ENCODE assay signal across 23 cellular contexts in genomic region chr10:86083664-86084175, GRCh38.
DNase-seq lines count a peak whose midpoint lies in the region; ATAC-seq and TF ChIP-seq lines count a peak whose summit lies in the region.
"Had no signal": no experiment of that assay in that cellular context is flagged by ENCODE, and none has a peak within 500 bp of the region (broad histone marks: within the 10 kb centered on the region; RNA-seq: fewer than 3 reads in every experiment).

No MANE protein-coding gene starts in this region.

- H3K36me3 ChIP-seq in osteoblast (ENCODE audit: insufficient read depth, low read length) (no peaks in the 10 kb centered on the region), upper lobe of right lung (no peaks in the 10 kb centered on the region)
- H3K36me3 ChIP-seq: MG63 had no signal

- H3K27me3 ChIP-seq in osteoblast (ENCODE audit: insufficient read depth, low read length) (no peaks in the 10 kb centered on the region), upper lobe of right lung (no peaks in the 10 kb centered on the region)
- H3K27me3 ChIP-seq: BE2C had no signal

- H3K4me3 ChIP-seq in coronary artery (no peak overlapping the region), osteoblast (ENCODE audit: insufficient read depth, low read length) (no peak overlapping the region), upper lobe of right lung (no peak overlapping the region)
- H3K4me3 ChIP-seq: GM23248, MG63 had no signal

- no peaks in the 10 kb centered on the region for H3K4me1 ChIP-seq in osteoblast (ENCODE audit: insufficient read depth, low read length)
- no peaks in the 10 kb centered on the region for H3K4me1 ChIP-seq in upper lobe of right lung

- H4K20me1 ChIP-seq in osteoblast (ENCODE audit: insufficient read depth, low read length), result no peaks in the 10 kb centered on the region

- H3K27me3 Mint-ChIP-seq in activated CD8-positive, alpha-beta memory T cell treated with anti-CD3 and anti-CD28 coated beads, Interleukin-2, amount 10 ng/mL, durations not matched to agents 7 days and 5 days, result peaks cover 12% of the 10 kb centered on the region
- peaks cover 74% of the 10 kb centered on the region for H3K27me3 Mint-ChIP-seq in stimulated activated naive CD8-positive, alpha-beta T cell treated with anti-CD3 and anti-CD28 coated beads, Interleukin-15, amount 100 ng/mL, for 72 hours

- no peaks in the 10 kb centered on the region for H3K4me1 Mint-ChIP-seq in activated CD8-positive, alpha-beta memory T cell treated with anti-CD3 and anti-CD28 coated beads, Interleukin-2, amount 10 ng/mL, durations not matched to agents 7 days and 5 days
- H3K4me1 Mint-ChIP-seq in stimulated activated naive CD8-positive, alpha-beta T cell treated with anti-CD3 and anti-CD28 coated beads, Interleukin-15, amount 100 ng/mL, for 72 hours, result no peaks in the 10 kb centered on the region
- H3K4me1 Mint-ChIP-seq: CD4-positive, CD25-positive, alpha-beta regulatory T cell had no signal

- H3K79me2 ChIP-seq in osteoblast (ENCODE audit: insufficient read depth, low read length), result no peaks in the 10 kb centered on the region

- CTCF ChIA-PET in activated CD8-positive, alpha-beta memory T cell treated with anti-CD3 and anti-CD28 coated beads, Interleukin-2, amount 10 ng/mL, durations not matched to agents 7 days and 5 days (lab: Charles Lee), result no interaction called here

- H3K4me2 ChIP-seq in osteoblast (ENCODE audit: insufficient read depth, low read length), result no peak overlapping the region

- H3K27ac Mint-ChIP-seq in activated CD8-positive, alpha-beta memory T cell treated with anti-CD3 and anti-CD28 coated beads, Interleukin-2, amount 10 ng/mL, durations not matched to agents 7 days and 5 days, result no peak overlapping the region
- H3K27ac Mint-ChIP-seq in stimulated activated naive CD8-positive, alpha-beta T cell treated with anti-CD3 and anti-CD28 coated beads, Interleukin-15, amount 100 ng/mL, for 72 hours, result no peak overlapping the region
- H3K27ac Mint-ChIP-seq: CD4-positive, CD25-positive, alpha-beta regulatory T cell had no signal

- TF ChIP-seq CTCF in coronary artery (IDR thresholded peaks at IDR 0.05) (no peak), osteoblast (IDR thresholded peaks at IDR 0.05; ENCODE audit: extremely low read depth, low read depth, low read length) (no peak), upper lobe of right lung (IDR thresholded peaks at IDR 0.05) (no peak)

- H2AFZ ChIP-seq in osteoblast (ENCODE audit: low read length), result no peak overlapping the region
- H2AFZ ChIP-seq: GM23248 had no signal

- ATAC-seq in activated CD8-positive, alpha-beta memory T cell treated with anti-CD3 and anti-CD28 coated beads, Interleukin-2, amount 10 ng/mL, durations not matched to agents 7 days and 5 days, result no peak
- ATAC-seq in upper lobe of right lung, result no peak
- no peak for ATAC-seq in GM18858 (IDR thresholded peaks at IDR 0.05; ENCODE audit: unreplicated experiment)
- no peak for ATAC-seq in stimulated activated naive CD8-positive, alpha-beta T cell treated with anti-CD3 and anti-CD28 coated beads, Interleukin-15, amount 100 ng/mL, for 72 hours

- peak; percentile 33 for DNase-seq in activated CD8-positive, alpha-beta memory T cell treated with anti-CD3 and anti-CD28 coated beads, Interleukin-2, amount 10 ng/mL, durations not matched to agents 7 days and 5 days
- no peak for DNase-seq in activated CD8-positive, alpha-beta memory T cell treated with anti-CD3 and anti-CD28 coated beads, Interleukin-2, amount 50 U/mL, for 4 hours
- peak; percentile 63 for DNase-seq in coronary artery (ENCODE audit: low spot score)
- DNase-seq in osteoblast (ENCODE audit: insufficient read length, low spot score, missing footprints), result peak; percentile 55
- peak; percentile 29 for DNase-seq in upper lobe of right lung
- DNase-seq in stimulated activated naive CD8-positive, alpha-beta T cell treated with anti-CD3 and anti-CD28 coated beads, Interleukin-15, amount 100 ng/mL, for 72 hours, result no peak
- DNase-seq in COLO829 (ENCODE audit: low spot score), result no peak
- DNase-seq: 8988T; ACHN; BE2C; CD4-positive, CD25-positive, alpha-beta regulatory T cell; COR-L47; DMS53; GM23248; HCEC 1CT; KG1; MG63; NCI-H2029 treated with DMSO at 0.1 percent for 48 hours; NCI-H446 treated with DMSO at 0.1 percent for 48 hours; NCI-H526 treated with DMSO at 0.1 percent for 48 hours; RPMI8226; SHP77 had no signal

- H3K9me3 ChIP-seq in osteoblast (ENCODE audit: low read depth, low read length) (no peaks in the 10 kb centered on the region), upper lobe of right lung (no peaks in the 10 kb centered on the region)
- H3K9me3 ChIP-seq: BE2C, MG63 had no signal

- no peaks in the 10 kb centered on the region for H3K9me3 Mint-ChIP-seq in activated CD8-positive, alpha-beta memory T cell treated with anti-CD3 and anti-CD28 coated beads, Interleukin-2, amount 10 ng/mL, durations not matched to agents 7 days and 5 days (ENCODE audit: low read depth)
- H3K9me3 Mint-ChIP-seq in stimulated activated naive CD8-positive, alpha-beta T cell treated with anti-CD3 and anti-CD28 coated beads, Interleukin-15, amount 100 ng/mL, for 72 hours, result no peaks in the 10 kb centered on the region
- H3K9me3 Mint-ChIP-seq: CD4-positive, CD25-positive, alpha-beta regulatory T cell had no signal

- H3K4me3 Mint-ChIP-seq in activated CD8-positive, alpha-beta memory T cell treated with anti-CD3 and anti-CD28 coated beads, Interleukin-2, amount 10 ng/mL, durations not matched to agents 7 days and 5 days, result no peak overlapping the region
- no peak overlapping the region for H3K4me3 Mint-ChIP-seq in stimulated activated naive CD8-positive, alpha-beta T cell treated with anti-CD3 and anti-CD28 coated beads, Interleukin-15, amount 100 ng/mL, for 72 hours
- H3K4me3 Mint-ChIP-seq: CD4-positive, CD25-positive, alpha-beta regulatory T cell had no signal

- intact Hi-C loops in upper lobe of right lung (cut with DNase I), result no loop called here

- H3K27ac ChIP-seq in coronary artery (no peak overlapping the region), osteoblast (ENCODE audit: low read depth, low read length) (no peak overlapping the region), upper lobe of right lung (no peak overlapping the region)
- H3K27ac ChIP-seq: GM23248 had no signal

- H3K36me3 Mint-ChIP-seq in activated CD8-positive, alpha-beta memory T cell treated with anti-CD3 and anti-CD28 coated beads, Interleukin-2, amount 10 ng/mL, durations not matched to agents 7 days and 5 days, result no peaks in the 10 kb centered on the region
- H3K36me3 Mint-ChIP-seq: CD4-positive, CD25-positive, alpha-beta regulatory T cell had no signal

Comparison
In these comparisons a context has a peak if more than half of its experiments do, and no peak if none do; other contexts are left out.
1. DNase-seq: peak in activated CD8-positive, alpha-beta memory T cell treated with anti-CD3 and anti-CD28 coated beads, Interleukin-2, amount 10 ng/mL, durations not matched to agents 7 days and 5 days (single experiment), coronary artery (single experiment), osteoblast (single experiment) and upper lobe of right lung (single experiment); none in activated CD8-positive, alpha-beta memory T cell treated with anti-CD3 and anti-CD28 coated beads, Interleukin-2, amount 50 U/mL, for 4 hours (single experiment), stimulated activated naive CD8-positive, alpha-beta T cell treated with anti-CD3 and anti-CD28 coated beads, Interleukin-15, amount 100 ng/mL, for 72 hours (0 of 2) and COLO829 (single experiment).